In genomic region chrX:1026263-1027015, GRCh38 we compare ENCODE assay signal across 10 cellular contexts.
DNase-seq lines count a peak whose midpoint lies in the region; ATAC-seq and TF ChIP-seq lines count a peak whose summit lies in the region.
"Had no signal": no experiment of that assay in that cellular context is flagged by ENCODE, and none has a peak within 500 bp of the region (broad histone marks: within the 10 kb centered on the region; RNA-seq: fewer than 3 reads in every experiment).

No MANE protein-coding gene starts in this region.

- H3K27ac Mint-ChIP-seq in activated naive CD4-positive, alpha-beta T cell treated with anti-CD3 and anti-CD28 coated beads for 36 hours: no peak overlapping the region
- H3K27ac Mint-ChIP-seq in stimulated activated naive CD8-positive, alpha-beta T cell treated with anti-CD3 and anti-CD28 coated beads, Interleukin-15, amount 100 ng/mL, for 72 hours: peak overlapping the region; percentile 59 to 91
- H3K27ac Mint-ChIP-seq: progenitor cell of endocrine pancreas had no signal

- H3K36me3 ChIP-seq in brain microvascular endothelial cell (replicated peaks): no peaks in the 10 kb centered on the region

- H3K4me3 Mint-ChIP-seq in activated naive CD4-positive, alpha-beta T cell treated with anti-CD3 and anti-CD28 coated beads for 36 hours: peak overlapping the region; percentile 56
- peak overlapping the region; percentile 75 to 76 for H3K4me3 Mint-ChIP-seq in stimulated activated naive CD8-positive, alpha-beta T cell treated with anti-CD3 and anti-CD28 coated beads, Interleukin-15, amount 100 ng/mL, for 72 hours

- no peaks in the 10 kb centered on the region for H3K36me3 Mint-ChIP-seq in activated naive CD4-positive, alpha-beta T cell treated with anti-CD3 and anti-CD28 coated beads for 36 hours (ENCODE audit: low read depth)

- H3K4me1 Mint-ChIP-seq in activated naive CD4-positive, alpha-beta T cell treated with anti-CD3 and anti-CD28 coated beads for 36 hours (ENCODE audit: low read depth): peaks cover 18% of the 10 kb centered on the region
- H3K4me1 Mint-ChIP-seq in stimulated activated naive CD8-positive, alpha-beta T cell treated with anti-CD3 and anti-CD28 coated beads, Interleukin-15, amount 100 ng/mL, for 72 hours: peaks cover 21% of the 10 kb centered on the region

- in situ Hi-C loops in brain microvascular endothelial cell (cut with HindIII; ENCODE audit: low pct_ligation_motif_present, low sequenced_read_pairs): no loop called here

- intact Hi-C loops in activated naive CD4-positive, alpha-beta T cell treated with anti-CD3 and anti-CD28 coated beads for 36 hours (cut with micrococcal nuclease): loop anchor here (5.0 kb wide), 1 partner anchor 131 kb away; no protein-coding TSS in a partner anchor

- H3K4me3 ChIP-seq in brain microvascular endothelial cell (ENCODE audit: low read depth, low read length): no peak overlapping the region

- no peaks in the 10 kb centered on the region for H3K27me3 ChIP-seq in brain microvascular endothelial cell (replicated peaks)

- no peak for TF ChIP-seq CTCF in brain microvascular endothelial cell (IDR thresholded peaks at IDR 0.05; ENCODE audit: low read depth, low read length, missing control alignments)

- H3K27ac ChIP-seq in brain microvascular endothelial cell: no peak overlapping the region

- no peaks in the 10 kb centered on the region for H3K9me3 Mint-ChIP-seq in activated naive CD4-positive, alpha-beta T cell treated with anti-CD3 and anti-CD28 coated beads for 36 hours
- H3K9me3 Mint-ChIP-seq in stimulated activated naive CD8-positive, alpha-beta T cell treated with anti-CD3 and anti-CD28 coated beads, Interleukin-15, amount 100 ng/mL, for 72 hours: no peaks in the 10 kb centered on the region

- CTCF ChIA-PET in activated naive CD4-positive, alpha-beta T cell treated with anti-CD3 and anti-CD28 coated beads for 36 hours (lab: Charles Lee): no interaction called here

- H3K27me3 Mint-ChIP-seq in activated naive CD4-positive, alpha-beta T cell treated with anti-CD3 and anti-CD28 coated beads for 36 hours (ENCODE audit: low read depth): peaks cover 6% of the 10 kb centered on the region
- no peaks in the 10 kb centered on the region for H3K27me3 Mint-ChIP-seq in stimulated activated naive CD8-positive, alpha-beta T cell treated with anti-CD3 and anti-CD28 coated beads, Interleukin-15, amount 100 ng/mL, for 72 hours

- ATAC-seq in HG03097 (IDR thresholded peaks at IDR 0.05; ENCODE audit: low FRiP score, unreplicated experiment): peak; percentile 51
- ATAC-seq in stimulated activated naive CD8-positive, alpha-beta T cell treated with anti-CD3 and anti-CD28 coated beads, Interleukin-15, amount 100 ng/mL, for 72 hours: peak; percentile 68

- no peak for DNase-seq in activated naive CD4-positive, alpha-beta T cell treated with anti-CD3 and anti-CD28 coated beads for 36 hours
- DNase-seq in activated naive CD4-positive, alpha-beta T cell treated with Interleukin-2 at 50 U/mL for 16 hours: no peak
- DNase-seq in SKM-1 treated with dmso at 0.1 percent for 144 hours (lab: John Stamatoyannopoulos, UW; ENCODE audit: unreplicated experiment): peak; percentile 80
- no peak for DNase-seq in stimulated activated naive CD8-positive, alpha-beta T cell treated with anti-CD3 and anti-CD28 coated beads, Interleukin-15, amount 100 ng/mL, for 72 hours
- DNase-seq in A172 (ENCODE audit: low spot score): no peak
- no peak for DNase-seq in middle frontal gyrus (ENCODE audit: extremely low spot score, low spot score)
- DNase-seq in brain microvascular endothelial cell: no peak
- DNase-seq: NCI-H1694 had no signal
